ENCODE assay signal across 21 cellular contexts in genomic region chrX:23832750-23833149, GRCh38.
"Had no signal": no experiment of that assay in that cellular context is flagged by ENCODE, and none has a peak within 500 bp of the region (broad histone marks: within the 10 kb centered on the region; RNA-seq: fewer than 3 reads in every experiment).

No MANE protein-coding gene starts in this region.

- H3K36me3 ChIP-seq: esophagus squamous epithelium, pancreas, right lobe of liver, tibial nerve had no signal

- H3K27me3 Mint-ChIP-seq: naive thymus-derived CD4-positive, alpha-beta T cell; stimulated activated memory B cell treated with anti-CD40 and anti-IgM and Interleukin-4, amounts not matched to agents 10 μg/mL and 1 μg/mL and 100 μg/mL, for 72 hours; stimulated activated naive CD8-positive, alpha-beta T cell treated with anti-CD3 and anti-CD28 coated beads, Interleukin-15, Interleukin-2, amounts not matched to agents 100 ng/mL and 50 ng/mL, for 24 hours had no signal

- H3K4me1 ChIP-seq: esophagus squamous epithelium, pancreas, psoas muscle, right lobe of liver, tibial nerve had no signal

- H3K9me3 Mint-ChIP-seq: naive thymus-derived CD4-positive, alpha-beta T cell; stimulated activated memory B cell treated with anti-CD40 and anti-IgM and Interleukin-4, amounts not matched to agents 10 μg/mL and 1 μg/mL and 100 μg/mL, for 72 hours; stimulated activated naive CD8-positive, alpha-beta T cell treated with anti-CD3 and anti-CD28 coated beads, Interleukin-15, Interleukin-2, amounts not matched to agents 100 ng/mL and 50 ng/mL, for 24 hours had no signal

- H3K27ac Mint-ChIP-seq: stimulated activated memory B cell treated with anti-CD40 and anti-IgM and Interleukin-4, amounts not matched to agents 10 μg/mL and 1 μg/mL and 100 μg/mL, for 72 hours; stimulated activated naive CD8-positive, alpha-beta T cell treated with anti-CD3 and anti-CD28 coated beads, Interleukin-15, Interleukin-2, amounts not matched to agents 100 ng/mL and 50 ng/mL, for 24 hours had no signal

- H3K4me1 Mint-ChIP-seq: stimulated activated memory B cell treated with anti-CD40 and anti-IgM and Interleukin-4, amounts not matched to agents 10 μg/mL and 1 μg/mL and 100 μg/mL, for 72 hours had no signal

- DNase-seq: central memory CD4-positive, alpha-beta T cell; dorsolateral prefrontal cortex; effector memory CD4-positive, alpha-beta T cell; esophagus squamous epithelium; foreskin fibroblast; head of caudate nucleus; left colon; naive thymus-derived CD4-positive, alpha-beta T cell; nucleus accumbens; pancreas; psoas muscle; retina; right lobe of liver; stimulated activated CD4-positive, alpha-beta T cell treated with anti-CD3 and anti-CD28 coated beads, Interleukin-4, amount 100 ng/mL, for 1 hour; stimulated activated CD8-positive, alpha-beta memory T cell treated with anti-CD3 and anti-CD28 coated beads, Interleukin-4, amount 100 ng/mL, for 48 hours had no signal

- H3K9me3 ChIP-seq: esophagus squamous epithelium, pancreas, psoas muscle, right lobe of liver, tibial nerve had no signal

- H3K4me3 Mint-ChIP-seq: naive thymus-derived CD4-positive, alpha-beta T cell; stimulated activated memory B cell treated with anti-CD40 and anti-IgM and Interleukin-4, amounts not matched to agents 10 μg/mL and 1 μg/mL and 100 μg/mL, for 72 hours; stimulated activated naive CD8-positive, alpha-beta T cell treated with anti-CD3 and anti-CD28 coated beads, Interleukin-15, Interleukin-2, amounts not matched to agents 100 ng/mL and 50 ng/mL, for 24 hours had no signal

- H3K27ac ChIP-seq: coronary artery, dorsolateral prefrontal cortex, epithelial cell of prostate, esophagus squamous epithelium, hepatocyte, pancreas, psoas muscle, right lobe of liver, tibial nerve had no signal

- H3K4me3 ChIP-seq: coronary artery, dorsolateral prefrontal cortex, esophagus squamous epithelium, hepatocyte, pancreas, psoas muscle, right lobe of liver, tibial nerve had no signal

- H3K27me3 ChIP-seq: esophagus squamous epithelium, hepatocyte, right lobe of liver, tibial nerve had no signal

- H3K36me3 Mint-ChIP-seq: stimulated activated memory B cell treated with anti-CD40 and anti-IgM and Interleukin-4, amounts not matched to agents 10 μg/mL and 1 μg/mL and 100 μg/mL, for 72 hours had no signal
